In the genomic region with DNA sequence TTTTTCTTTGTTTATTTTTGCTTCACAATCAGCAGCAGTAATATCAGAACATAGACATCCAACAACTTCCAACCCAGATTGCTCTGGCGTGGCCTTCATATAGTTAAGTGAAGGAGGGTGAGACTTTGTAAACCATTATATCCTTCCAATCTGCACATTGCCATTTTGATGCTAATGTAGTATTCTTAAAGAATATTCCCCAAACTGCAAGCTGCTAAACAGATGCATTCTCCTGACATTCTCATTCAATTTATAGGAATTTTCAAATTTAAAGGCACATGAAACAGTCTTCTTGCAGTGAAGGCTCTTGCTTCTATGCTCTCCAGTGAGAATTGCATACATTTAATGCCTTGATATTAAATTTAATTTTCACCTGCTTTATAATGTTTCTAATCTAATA, we compare ENCODE assay signal across 25 cellular contexts.
"Had no signal": no experiment of that assay in that cellular context is flagged by ENCODE, and none has a peak within 500 bp of the region (broad histone marks: within the 10 kb centered on the region; RNA-seq: fewer than 3 reads in every experiment).

No MANE protein-coding gene starts in this region.

- H3K27ac Mint-ChIP-seq: effector memory CD8-positive, alpha-beta T cell; immature natural killer cell; memory B cell; mesothelial cell of epicardium; natural killer cell; progenitor cell of endocrine pancreas had no signal

- H3K4me1 ChIP-seq: esophagus squamous epithelium, gastroesophageal sphincter, left ventricle myocardium inferior, lower lobe of right lung, pancreas, stomach, tibial artery, upper lobe of right lung, vagina had no signal

- DNase-seq: effector memory CD8-positive, alpha-beta T cell; esophagus squamous epithelium; foreskin fibroblast; glutamatergic neuron; immature natural killer cell; left cardiac atrium; left ventricle myocardium inferior; lower lobe of right lung; natural killer cell; nucleus accumbens; pancreas; right cardiac atrium; small intestine; stimulated activated CD4-positive, alpha-beta T cell treated with anti-CD3 and anti-CD28 coated beads, Interleukin-12 subunit alpha, Interleukin-12 subunit beta, amount 100 ng/mL, for 4 hours; stimulated activated naive CD4-positive, alpha-beta T cell; stomach; tibial artery; upper lobe of right lung had no signal

- H3K4me1 Mint-ChIP-seq: immature natural killer cell, memory B cell, natural killer cell had no signal

- H3K27me3 ChIP-seq: esophagus squamous epithelium, pancreas, stomach, suprapubic skin, tibial artery, upper lobe of right lung, vagina had no signal

- H3K4me3 ChIP-seq: esophagus squamous epithelium, gastroesophageal sphincter, left ventricle myocardium inferior, lower lobe of right lung, pancreas, stomach, suprapubic skin, tibial artery, upper lobe of right lung, vagina had no signal

- H3K9me3 ChIP-seq: esophagus squamous epithelium, gastroesophageal sphincter, left ventricle myocardium inferior, lower lobe of right lung, pancreas, stomach, suprapubic skin, tibial artery, upper lobe of right lung, vagina had no signal

- H3K27me3 Mint-ChIP-seq: effector memory CD8-positive, alpha-beta T cell; memory B cell; progenitor cell of endocrine pancreas had no signal

- H3K36me3 Mint-ChIP-seq: immature natural killer cell, memory B cell, mesothelial cell of epicardium, natural killer cell had no signal

- H3K4me3 Mint-ChIP-seq: effector memory CD8-positive, alpha-beta T cell; immature natural killer cell; memory B cell; mesothelial cell of epicardium; natural killer cell; neural crest cell had no signal

- H3K9me3 Mint-ChIP-seq: mesothelial cell of epicardium had no signal

- H3K27ac ChIP-seq: esophagus squamous epithelium, gastroesophageal sphincter, left ventricle myocardium inferior, lower lobe of right lung, pancreas, stomach, suprapubic skin, tibial artery, upper lobe of right lung, vagina had no signal

- H3K36me3 ChIP-seq: esophagus squamous epithelium, gastroesophageal sphincter, left ventricle myocardium inferior, lower lobe of right lung, pancreas, stomach, suprapubic skin, tibial artery, upper lobe of right lung, vagina had no signal
